Comparison of ENCODE assay signal across 8 cellular contexts in the genomic region with DNA sequence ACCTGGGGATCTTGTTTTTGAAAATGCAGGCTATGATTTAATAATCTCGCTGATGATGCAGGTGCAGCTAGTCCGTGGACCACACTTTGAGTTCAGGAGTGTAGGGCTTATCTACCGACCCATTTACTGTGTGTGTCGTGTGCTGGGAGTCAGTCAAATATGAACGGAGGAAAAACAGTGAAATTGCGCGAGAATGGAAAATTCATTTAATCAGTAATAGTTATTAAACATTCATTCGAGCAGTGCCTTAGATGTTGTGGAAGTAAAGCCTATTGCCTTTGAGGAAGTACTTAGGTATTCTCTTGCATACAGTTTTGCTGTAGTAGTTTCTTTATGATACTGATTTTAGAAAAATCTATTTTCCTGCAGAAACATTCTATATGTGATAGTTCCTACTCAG. TPM values are rescaled to one million over a fixed set of nuclear protein-coding genes. Genes with fewer than 3 reads are reported as not detected.
DNase-seq lines count a peak whose midpoint lies in the region; ATAC-seq and TF ChIP-seq lines count a peak whose summit lies in the region.

No MANE protein-coding gene starts in this region.

- H3K36me3 Mint-ChIP-seq in activated CD4-positive, alpha-beta T cell treated with anti-CD3 and anti-CD28 coated beads, Interleukin-2, amount 10 ng/mL, durations not matched to agents 24 days and 14 days (ENCODE audit: low read depth), result peaks cover 4% of the 10 kb centered on the region
- peaks cover 2% of the 10 kb centered on the region for H3K36me3 Mint-ChIP-seq in activated T-helper 1 cell treated with anti-CD3 and anti-CD28 coated beads, Interleukin-12 subunit alpha, Interleukin-12 subunit beta, Interleukin-2, Interleukin-4 antibody, amounts not matched to agents 30 ng/mL and 10 ng/mL and 1 ng/mL, durations not matched to agents 14 hours and 24 hours and 36 hours (ENCODE audit: low read depth)

- peak overlapping the region; percentile 92 to 93 for H3K4me3 ChIP-seq in testis

- H3K27ac Mint-ChIP-seq in activated CD4-positive, alpha-beta T cell treated with anti-CD3 and anti-CD28 coated beads, Interleukin-2, amount 10 ng/mL, durations not matched to agents 24 days and 14 days, result peak overlapping the region; percentile 91
- peak overlapping the region; percentile 89 for H3K27ac Mint-ChIP-seq in activated T-helper 1 cell treated with anti-CD3 and anti-CD28 coated beads, Interleukin-12 subunit alpha, Interleukin-12 subunit beta, Interleukin-2, Interleukin-4 antibody, amounts not matched to agents 30 ng/mL and 10 ng/mL and 1 ng/mL, durations not matched to agents 14 hours and 24 hours and 36 hours

- no peaks in the 10 kb centered on the region for H3K27me3 ChIP-seq in testis

- WGBS in testis, 2 donors, result 2 to 3% methylated on average over 8 of the region's 8 CpGs

- peak overlapping the region; percentile 92 for H3K4me3 Mint-ChIP-seq in activated CD4-positive, alpha-beta T cell treated with anti-CD3 and anti-CD28 coated beads, Interleukin-2, amount 10 ng/mL, durations not matched to agents 24 days and 14 days
- H3K4me3 Mint-ChIP-seq in activated T-helper 1 cell treated with anti-CD3 and anti-CD28 coated beads, Interleukin-12 subunit alpha, Interleukin-12 subunit beta, Interleukin-2, Interleukin-4 antibody, amounts not matched to agents 30 ng/mL and 10 ng/mL and 1 ng/mL, durations not matched to agents 14 hours and 24 hours and 36 hours, result peak overlapping the region; percentile 94

- intact Hi-C loops in activated CD4-positive, alpha-beta T cell treated with anti-CD3 and anti-CD28 coated beads, Interleukin-2, amount 10 ng/mL, durations not matched to agents 24 days and 14 days (cut with micrococcal nuclease), result loop anchor here (1.0 to 10.0 kb wide), 4 partner anchors 153 to 1768 kb away; partner anchors contain the start of genes NAA15, SCOC and ZNF330
- intact Hi-C loops in activated T-helper 1 cell treated with anti-CD3 and anti-CD28 coated beads, Interleukin-12 subunit alpha, Interleukin-12 subunit beta, Interleukin-2, Interleukin-4 antibody, amounts not matched to agents 30 ng/mL and 10 ng/mL and 1 ng/mL, durations not matched to agents 14 hours and 24 hours and 36 hours (cut with micrococcal nuclease), result loop anchor here (1.0 to 5.0 kb wide), 5 partner anchors 153 to 1068 kb away; partner anchors contain the start of genes ELMOD2, NAA15, NOCT and SCOC
- intact Hi-C loops in testis (cut with DNase I; ENCODE audit: low total_unique reads), result loop anchor here (10.0 kb wide), 1 partner anchor 160 kb away; no protein-coding TSS in a partner anchor

- no peak for DNase-seq in activated CD4-positive, alpha-beta T cell treated with anti-CD3 and anti-CD28 coated beads, Interleukin-2, amount 10 ng/mL, durations not matched to agents 24 days and 14 days
- no peak for DNase-seq in activated CD4-positive, alpha-beta T cell treated with anti-CD3 and anti-CD28 coated beads, Interleukin-2, amount 50 U/mL, for 4 hours
- no peak for DNase-seq in activated T-helper 1 cell treated with anti-CD3 and anti-CD28 coated beads, Interleukin-12 subunit alpha, Interleukin-12 subunit beta, Interleukin-2, Interleukin-4 antibody, amounts not matched to agents 30 ng/mL and 10 ng/mL and 1 ng/mL, durations not matched to agents 14 hours and 24 hours and 36 hours (ENCODE audit: low spot score)
- DNase-seq in iris pigment epithelial cell (ENCODE audit: low read depth) (peak; percentile 8), testis (no peak), NCI-H524 (lab: John Stamatoyannopoulos, UW) (no peak), LoVo (ENCODE audit: low spot score) (no peak)

- H3K9me3 ChIP-seq in testis, result no peaks in the 10 kb centered on the region

- H3K4me1 Mint-ChIP-seq in activated CD4-positive, alpha-beta T cell treated with anti-CD3 and anti-CD28 coated beads, Interleukin-2, amount 10 ng/mL, durations not matched to agents 24 days and 14 days, result peaks cover 52% of the 10 kb centered on the region
- H3K4me1 Mint-ChIP-seq in activated T-helper 1 cell treated with anti-CD3 and anti-CD28 coated beads, Interleukin-12 subunit alpha, Interleukin-12 subunit beta, Interleukin-2, Interleukin-4 antibody, amounts not matched to agents 30 ng/mL and 10 ng/mL and 1 ng/mL, durations not matched to agents 14 hours and 24 hours and 36 hours (ENCODE audit: low read depth), result peaks cover 65% of the 10 kb centered on the region

- peaks cover 29% of the 10 kb centered on the region for H3K4me1 ChIP-seq in testis

- no peak for ATAC-seq in HG03175 (IDR thresholded peaks at IDR 0.05; ENCODE audit: unreplicated experiment)

- no peaks in the 10 kb centered on the region for H3K9me3 Mint-ChIP-seq in activated CD4-positive, alpha-beta T cell treated with anti-CD3 and anti-CD28 coated beads, Interleukin-2, amount 10 ng/mL, durations not matched to agents 24 days and 14 days
- no peaks in the 10 kb centered on the region for H3K9me3 Mint-ChIP-seq in activated T-helper 1 cell treated with anti-CD3 and anti-CD28 coated beads, Interleukin-12 subunit alpha, Interleukin-12 subunit beta, Interleukin-2, Interleukin-4 antibody, amounts not matched to agents 30 ng/mL and 10 ng/mL and 1 ng/mL, durations not matched to agents 14 hours and 24 hours and 36 hours

- no peaks in the 10 kb centered on the region for H3K27me3 Mint-ChIP-seq in activated CD4-positive, alpha-beta T cell treated with anti-CD3 and anti-CD28 coated beads, Interleukin-2, amount 10 ng/mL, durations not matched to agents 24 days and 14 days
- no peaks in the 10 kb centered on the region for H3K27me3 Mint-ChIP-seq in activated T-helper 1 cell treated with anti-CD3 and anti-CD28 coated beads, Interleukin-12 subunit alpha, Interleukin-12 subunit beta, Interleukin-2, Interleukin-4 antibody, amounts not matched to agents 30 ng/mL and 10 ng/mL and 1 ng/mL, durations not matched to agents 14 hours and 24 hours and 36 hours (ENCODE audit: insufficient read depth)

- TF ChIP-seq POLR2A in testis (IDR thresholded peaks at IDR 0.05), result no peak

- no peak for TF ChIP-seq CTCF in testis (IDR thresholded peaks at IDR 0.05)

- no peaks in the 10 kb centered on the region for H3K36me3 ChIP-seq in testis (ENCODE audit: low read depth, missing control alignments)

- H3K27ac ChIP-seq in testis, result peak overlapping the region; percentile 95 to 98

RNA-seq across cellular contexts. Expression of gene RAB33B, which starts 0.7 kb away (rescaled TPM):
- 4.4 and 5.7 TPM in 2 replicates for total RNA-seq in activated CD4-positive, alpha-beta T cell treated with anti-CD3 and anti-CD28 coated beads, Interleukin-2, amount 10 ng/mL, durations not matched to agents 24 days and 14 days
- total RNA-seq in activated T-helper 1 cell treated with anti-CD3 and anti-CD28 coated beads, Interleukin-12 subunit alpha, Interleukin-12 subunit beta, Interleukin-2, Interleukin-4 antibody, amounts not matched to agents 30 ng/mL and 10 ng/mL and 1 ng/mL, durations not matched to agents 14 hours and 24 hours and 36 hours, result 4.8 and 5.2 TPM in 2 replicates
- total RNA-seq in testis, result 10 to 100 TPM; 10.9 to 12.1 TPM
- 8.8 TPM for polyA plus RNA-seq in testis (ENCODE audit: insufficient read depth, low read depth, low replicate concordance)
